Comparison of ENCODE assay signal across 10 cellular contexts in the genomic region with DNA sequence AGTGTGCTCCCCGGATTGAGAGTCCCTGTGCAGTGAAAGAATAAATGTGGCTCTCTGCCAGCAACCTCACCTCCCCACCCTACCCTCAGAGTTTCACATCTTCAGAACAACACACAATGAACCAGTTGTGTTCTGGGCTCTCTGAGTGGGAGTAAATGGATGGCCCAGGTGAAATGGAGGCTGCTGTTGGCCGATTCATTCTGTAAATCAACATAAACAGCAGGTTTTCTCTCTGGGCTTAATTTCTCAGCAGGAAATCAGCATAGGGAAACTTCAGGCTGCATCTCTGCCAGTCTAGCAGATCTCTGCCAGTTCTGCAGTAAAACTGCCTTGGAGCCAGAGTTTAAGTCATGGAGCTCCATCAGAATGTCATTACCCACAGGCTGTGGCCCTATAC. TPM values are rescaled to one million over a fixed set of nuclear protein-coding genes. Genes with fewer than 3 reads are reported as not detected.
DNase-seq lines count a peak whose midpoint lies in the region; ATAC-seq lines count a peak whose summit lies in the region.
"Had no signal": no experiment of that assay in that cellular context is flagged by ENCODE, and none has a peak within 500 bp of the region (broad histone marks: within the 10 kb centered on the region; RNA-seq: fewer than 3 reads in every experiment).

No MANE protein-coding gene starts in this region.

- no peaks in the 10 kb centered on the region for H3K27me3 Mint-ChIP-seq in natural killer cell treated with Interleukin-12 subunit alpha and Interleukin-12 subunit beta and Interleukin-15 and Interleukin-18, amount 100 ng/mL, for 72 hours
- H3K27me3 Mint-ChIP-seq: memory B cell had no signal

- H3K4me1 Mint-ChIP-seq in natural killer cell treated with Interleukin-12 subunit alpha and Interleukin-12 subunit beta and Interleukin-15 and Interleukin-18, amount 100 ng/mL, for 72 hours (ENCODE audit: low read depth in 2 of 2), result peaks cover 67 to 73% of the 10 kb centered on the region in 2 donors

- peak in 2 of 3 experiments; percentile 49 to 61 for DNase-seq in NCI-H1417 (lab: John Stamatoyannopoulos, UW)
- DNase-seq in NCI-H1417 treated with DMSO at 0.1 percent for 48 hours (lab: John Stamatoyannopoulos, UW), result no peak
- DNase-seq in NCI-H345 (lab: John Stamatoyannopoulos, UW), result peak; percentile 82
- peak; percentile 24 for DNase-seq in astrocyte of the hippocampus (ENCODE audit: low read depth, low spot score)
- DNase-seq in natural killer cell treated with Interleukin-12 subunit alpha and Interleukin-12 subunit beta and Interleukin-15 and Interleukin-18, amount 100 ng/mL, for 72 hours (ENCODE audit: low spot score), result no peak
- no peak for DNase-seq in dedifferentiated amniotic fluid mesenchymal stem cell (ENCODE audit: extremely low spot score)
- DNase-seq: NCI-H446 treated with DMSO at 0.1 percent for 48 hours had no signal

- H3K36me3 Mint-ChIP-seq in natural killer cell treated with Interleukin-12 subunit alpha and Interleukin-12 subunit beta and Interleukin-15 and Interleukin-18, amount 100 ng/mL, for 72 hours, result peaks cover 28% of the 10 kb centered on the region

- no peak for ATAC-seq in natural killer cell treated with Interleukin-12 subunit alpha and Interleukin-12 subunit beta and Interleukin-15 and Interleukin-18, amount 100 ng/mL, for 72 hours
- ATAC-seq in HG02763 (IDR thresholded peaks at IDR 0.05; ENCODE audit: unreplicated experiment) (no peak), HG03457 (IDR thresholded peaks at IDR 0.05; ENCODE audit: unreplicated experiment) (no peak)

- no peaks in the 10 kb centered on the region for H3K9me3 Mint-ChIP-seq in natural killer cell treated with Interleukin-12 subunit alpha and Interleukin-12 subunit beta and Interleukin-15 and Interleukin-18, amount 100 ng/mL, for 72 hours
- H3K9me3 Mint-ChIP-seq: memory B cell had no signal

- H3K4me3 Mint-ChIP-seq in natural killer cell treated with Interleukin-12 subunit alpha and Interleukin-12 subunit beta and Interleukin-15 and Interleukin-18, amount 100 ng/mL, for 72 hours, result peak overlapping the region; percentile 77
- H3K4me3 Mint-ChIP-seq: memory B cell had no signal

- peak overlapping the region; percentile 98 to 99 for H3K27ac Mint-ChIP-seq in natural killer cell treated with Interleukin-12 subunit alpha and Interleukin-12 subunit beta and Interleukin-15 and Interleukin-18, amount 100 ng/mL, for 72 hours

RNA-seq across cellular contexts. Expression of a gene that starts 54.6 kb away (rescaled TPM):
- total RNA-seq in natural killer cell treated with Interleukin-12 subunit alpha and Interleukin-12 subunit beta and Interleukin-15 and Interleukin-18, amount 100 ng/mL, for 72 hours, result 100 to 1,000 TPM; 528 to 679 TPM

Comparison
In these comparisons a context has a peak if more than half of its experiments do, and no peak if none do; other contexts are left out.
1. DNase-seq: peak in NCI-H1417 (2 of 3), NCI-H345 (single experiment) and astrocyte of the hippocampus (single experiment); none in NCI-H1417 treated with DMSO at 0.1 percent for 48 hours (single experiment), natural killer cell treated with Interleukin-12 subunit alpha and Interleukin-12 subunit beta and Interleukin-15 and Interleukin-18, amount 100 ng/mL, for 72 hours (single experiment) and dedifferentiated amniotic fluid mesenchymal stem cell (single experiment).